ENCODE assay signal across 20 cellular contexts in the genomic region with DNA sequence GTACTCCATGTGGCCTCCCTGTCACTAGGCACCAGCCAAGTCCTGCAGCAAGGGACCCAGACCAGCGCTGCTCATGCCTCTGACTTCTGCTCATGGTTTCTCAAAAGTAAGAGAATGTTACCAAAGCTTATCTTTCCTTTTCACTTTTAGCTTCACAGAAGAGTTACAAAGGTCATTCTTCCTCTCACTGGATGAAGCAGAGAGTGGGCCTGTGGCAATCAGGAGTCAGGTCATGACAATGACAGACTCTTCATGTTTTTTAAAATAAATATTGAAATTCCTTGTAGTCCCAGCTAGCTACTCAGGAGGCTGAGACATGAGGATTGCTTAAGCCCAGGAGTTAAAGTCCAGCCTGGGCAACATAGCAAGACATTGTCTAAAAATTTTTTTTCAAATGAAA.
DNase-seq lines count a peak whose midpoint lies in the region; ATAC-seq and TF ChIP-seq lines count a peak whose summit lies in the region.
"Had no signal": no experiment of that assay in that cellular context is flagged by ENCODE, and none has a peak within 500 bp of the region (broad histone marks: within the 10 kb centered on the region; RNA-seq: fewer than 3 reads in every experiment).

No MANE protein-coding gene starts in this region.

- H3K9ac ChIP-seq in IMR-90 (ENCODE audit: low read depth, low read length) (no peak overlapping the region), neuronal stem cell (ENCODE audit: low read depth, low read length, poor library complexity) (no peak overlapping the region)
- H3K9ac ChIP-seq: BLaER1 had no signal

- no peak overlapping the region for H3K27ac ChIP-seq in IMR-90 (ENCODE audit: insufficient read depth, low read length)
- no peak overlapping the region for H3K27ac ChIP-seq in neuronal stem cell (replicated peaks; ENCODE audit: low read length)
- H3K27ac ChIP-seq: BLaER1, C4-2B had no signal

- H2BK15ac ChIP-seq in IMR-90 (ENCODE audit: low read depth, low read length) (no peak overlapping the region), neuronal stem cell (ENCODE audit: low read length) (no peak overlapping the region)

- H3K23ac ChIP-seq in IMR-90 (ENCODE audit: low read depth, low read length) (no peak overlapping the region), neuronal stem cell (ENCODE audit: low read depth, low read length, poor library complexity) (no peak overlapping the region)

- no peak for TF ChIP-seq POLR2A in IMR-90 (IDR thresholded peaks at IDR 0.05; ENCODE audit: low read depth, low read length)

- H2BK5ac ChIP-seq in IMR-90 (ENCODE audit: low read depth, low read length, poor library complexity, severe bottlenecking) = no peak overlapping the region
- no peak overlapping the region for H2BK5ac ChIP-seq in neuronal stem cell (ENCODE audit: low read length)

- no peaks in the 10 kb centered on the region for H4K20me1 ChIP-seq in IMR-90 (ENCODE audit: insufficient read depth, low read length)
- H4K20me1 ChIP-seq: BLaER1 had no signal

- in situ Hi-C loops in IMR-90 (cut with MboI; ENCODE audit: low sequenced_read_pairs) = no loop called here

- H3K4me3 ChIP-seq in IMR-90 (ENCODE audit: insufficient read depth, low read depth, low read length) (no peak overlapping the region), neuronal stem cell (ENCODE audit: low read length in 2 of 2) (no peak overlapping the region)
- H3K4me3 ChIP-seq: BLaER1, GM23338 had no signal

- ATAC-seq in IMR-90 (ENCODE audit: low read depth) (no peak), left lobe of liver (peak; percentile 50), GM21717 (IDR thresholded peaks at IDR 0.05; ENCODE audit: unreplicated experiment) (no peak), GM19023 (IDR thresholded peaks at IDR 0.05; ENCODE audit: unreplicated experiment) (no peak), HG03521 (IDR thresholded peaks at IDR 0.05; ENCODE audit: unreplicated experiment) (no peak)
- ATAC-seq: CD8-positive, alpha-beta T cell; GM23338 had no signal

- no peaks in the 10 kb centered on the region for H3K27me3 Mint-ChIP-seq in T-helper 2 cell treated with Interferon-gamma antibody and Interleukin-4, amounts not matched to agents 5 μg/mL and 100 μg/mL, for 36 hours (ENCODE audit: low read depth)
- H3K27me3 Mint-ChIP-seq: CD4-positive, CD25-positive, alpha-beta regulatory T cell had no signal

- dilution Hi-C loops in IMR-90 (cut with HindIII; ENCODE audit: low sequenced_read_pairs, unreplicated experiment) = no loop called here

- H3K9me3 ChIP-seq in IMR-90 (ENCODE audit: control insufficient read depth, insufficient read depth, low read length) = no peaks in the 10 kb centered on the region
- H3K9me3 ChIP-seq in neuronal stem cell (replicated peaks in 1 of 2; ENCODE audit: control insufficient read depth in 2 of 2, insufficient read depth in 1 of 2, low read depth in 1 of 2, low read length in 2 of 2) = no peaks in the 10 kb centered on the region
- H3K9me3 ChIP-seq: BLaER1 had no signal

- H3K14ac ChIP-seq in IMR-90 (replicated peaks; ENCODE audit: low read depth, low read length) (no peak overlapping the region), neuronal stem cell (ENCODE audit: low read length) (no peak overlapping the region)

- H2AK5ac ChIP-seq in IMR-90 (ENCODE audit: low read depth, low read length) = 0 out of 2 replicates have a peak overlapping the region, but pooled peaks have one; percentile 38
- H2AK5ac ChIP-seq in neuronal stem cell (ENCODE audit: low read depth, low read length) = no peak overlapping the region

- peak overlapping the region; percentile 41; the same call in 1 of the 2 replicates for H3K18ac ChIP-seq in IMR-90 (ENCODE audit: low read depth, low read length)
- no peak overlapping the region for H3K18ac ChIP-seq in neuronal stem cell (ENCODE audit: low read length)

- H2BK120ac ChIP-seq in IMR-90 (ENCODE audit: low read depth, low read length) (no peak overlapping the region), neuronal stem cell (ENCODE audit: low read depth, low read length) (no peak overlapping the region)

- CTCF ChIA-PET in IMR-90 (lab: Yijun Ruan, JAX) = interaction anchor here (0.7 kb wide), 1 partner anchor 588 kb away, joined by 3 read pairs; no protein-coding TSS in a partner anchor

- H4K91ac ChIP-seq in IMR-90 (ENCODE audit: insufficient read depth, low read depth, low read length) (no peak overlapping the region), neuronal stem cell (ENCODE audit: low read depth, low read length, poor library complexity) (no peak overlapping the region)

- no peak overlapping the region for H3K56ac ChIP-seq in IMR-90 (ENCODE audit: extremely low read depth, insufficient read depth, low read length)

- no peak overlapping the region for H2AFZ ChIP-seq in IMR-90 (replicated peaks; ENCODE audit: low read length, poor library complexity)
- H2AFZ ChIP-seq in neuronal stem cell (ENCODE audit: low read length) = no peak overlapping the region
- H2AFZ ChIP-seq: GM23338 had no signal

- H3K4me2 ChIP-seq in IMR-90 (ENCODE audit: low read depth, low read length) (no peak overlapping the region), neuronal stem cell (ENCODE audit: insufficient read depth, low read length, poor library complexity, severe bottlenecking) (no peak overlapping the region)
- H3K4me2 ChIP-seq: BLaER1, GM23338 had no signal

- peak overlapping the region; percentile 37; the same call in 1 of the 2 replicates for H2BK20ac ChIP-seq in IMR-90 (ENCODE audit: low read depth, low read length)

- no peak overlapping the region for H3K4me3 Mint-ChIP-seq in T-helper 2 cell treated with Interferon-gamma antibody and Interleukin-4, amounts not matched to agents 5 μg/mL and 100 μg/mL, for 36 hours
- H3K4me3 Mint-ChIP-seq: B cell; CD4-positive, CD25-positive, alpha-beta regulatory T cell; CD8-positive, alpha-beta T cell; GM23338 had no signal

- H3K4me1 ChIP-seq in IMR-90 (ENCODE audit: control insufficient read depth, insufficient read depth, low read length) = peaks cover 14% of the 10 kb centered on the region
- H3K4me1 ChIP-seq in neuronal stem cell (ENCODE audit: control insufficient read depth in 2 of 2, insufficient read depth in 1 of 2, low read depth in 1 of 2, low read length in 2 of 2) = peaks cover 9 to 22% of the 10 kb centered on the region in 2 donors
- H3K4me1 ChIP-seq: BLaER1 had no signal

- no TSS peak for BruUV-seq in IMR-90 (replicated peaks; lab: Mats Ljungman, UMichigan)

- H3K4ac ChIP-seq in IMR-90 (ENCODE audit: low read depth, low read length) = no peak overlapping the region
- H3K4ac ChIP-seq in neuronal stem cell (ENCODE audit: low read length) = no peak overlapping the region

- DNase-seq in HuH-7 (ENCODE audit: low spot score) (peak; percentile 30), IMR-90 (no peak), left lobe of liver (ENCODE audit: low spot score) (no peak), neuronal stem cell (ENCODE audit: low spot score) (no peak)
- DNase-seq in T-helper 2 cell treated with Interferon-gamma antibody and Interleukin-4, amounts not matched to agents 5 μg/mL and 100 μg/mL, for 36 hours (ENCODE audit: low spot score) = no peak
- DNase-seq: CD4-positive, CD25-positive, alpha-beta regulatory T cell; CD8-positive, alpha-beta T cell; DMS 273 treated with DMSO at 0.1 percent for 48 hours; DMS79; EL; GDM1; H7; HCEC 1CT had no signal

- no peaks in the 10 kb centered on the region for H3K36me3 ChIP-seq in IMR-90 (ENCODE audit: control insufficient read depth, insufficient read depth, low read length)
- H3K36me3 ChIP-seq in neuronal stem cell (replicated peaks in 1 of 2; ENCODE audit: control insufficient read depth in 2 of 2, insufficient read depth in 2 of 2, low read length in 2 of 2) = no peaks in the 10 kb centered on the region
- H3K36me3 ChIP-seq: BLaER1 had no signal

- intact Hi-C loops in IMR-90 (cut with micrococcal nuclease) = no loop called here

- no peak for TF ChIP-seq RAD21 in IMR-90 (IDR thresholded peaks at IDR 0.05; ENCODE audit: low read length)

- H4K8ac ChIP-seq in IMR-90 (ENCODE audit: low read depth in 2 of 2, low read length in 2 of 2) (no peak overlapping the region), neuronal stem cell (ENCODE audit: low read depth, low read length) (no peak overlapping the region)

- peak overlapping the region; percentile 10 for H2BK12ac ChIP-seq in neuronal stem cell (ENCODE audit: low read length)

- H3K27me3 ChIP-seq in IMR-90 (ENCODE audit: control insufficient read depth, insufficient read depth, low read length) = no peaks in the 10 kb centered on the region; the same call in 1 of the 2 replicates
- no peaks in the 10 kb centered on the region for H3K27me3 ChIP-seq in neuronal stem cell (ENCODE audit: control insufficient read depth in 3 of 3, insufficient read depth in 3 of 3, low read depth in 1 of 3, low read length in 3 of 3)
- H3K27me3 ChIP-seq: BLaER1 had no signal

- H3K9me3 Mint-ChIP-seq in T-helper 2 cell treated with Interferon-gamma antibody and Interleukin-4, amounts not matched to agents 5 μg/mL and 100 μg/mL, for 36 hours = no peaks in the 10 kb centered on the region
- H3K9me3 Mint-ChIP-seq: CD4-positive, CD25-positive, alpha-beta regulatory T cell; CD8-positive, alpha-beta T cell; GM23338 had no signal

- H2AK9ac ChIP-seq in IMR-90 (replicated peaks; ENCODE audit: low read depth, low read length, poor library complexity) = no peak overlapping the region

- POLR2A ChIA-PET in IMR-90 (lab: Charles Lee; ENCODE audit: unreplicated experiment) = no interaction called here

- H3K9me1 ChIP-seq in IMR-90 (ENCODE audit: insufficient read depth, low read length) = no peaks in the 10 kb centered on the region

- H3K36me3 Mint-ChIP-seq in T-helper 2 cell treated with Interferon-gamma antibody and Interleukin-4, amounts not matched to agents 5 μg/mL and 100 μg/mL, for 36 hours (ENCODE audit: low read depth) = no peaks in the 10 kb centered on the region
- H3K36me3 Mint-ChIP-seq: CD4-positive, CD25-positive, alpha-beta regulatory T cell; CD8-positive, alpha-beta T cell had no signal

- no peaks in the 10 kb centered on the region for H3K79me1 ChIP-seq in IMR-90 (ENCODE audit: low read depth in 1 of 2, low read length in 2 of 2)
- no peaks in the 10 kb centered on the region for H3K79me1 ChIP-seq in neuronal stem cell (ENCODE audit: low read depth, low read length)

- no peak overlapping the region for H4K5ac ChIP-seq in IMR-90 (ENCODE audit: low read depth, low read length)

- H3K27ac Mint-ChIP-seq in T-helper 2 cell treated with Interferon-gamma antibody and Interleukin-4, amounts not matched to agents 5 μg/mL and 100 μg/mL, for 36 hours = no peak overlapping the region
- H3K27ac Mint-ChIP-seq: B cell; CD8-positive, alpha-beta T cell; GM23338 had no signal

- no peaks in the 10 kb centered on the region for H3K4me1 Mint-ChIP-seq in T-helper 2 cell treated with Interferon-gamma antibody and Interleukin-4, amounts not matched to agents 5 μg/mL and 100 μg/mL, for 36 hours (ENCODE audit: low read depth)
- H3K4me1 Mint-ChIP-seq: B cell; CD4-positive, CD25-positive, alpha-beta regulatory T cell had no signal

- no peak for TF ChIP-seq CTCF in IMR-90 (conservative IDR thresholded peaks at IDR 0.05; ENCODE audit: low read depth, low read length)

- WGBS in IMR-90 (ENCODE audit: extremely low coverage in 2 of 2, insufficient read length in 1 of 2), 2 experiments = 100% methylated on average over 1 of the region's 1 CpG; no CpG with 5 or more reads in 1 of the 2 experiments
- WGBS in neuronal stem cell (ENCODE audit: extremely low coverage in 2 of 2, insufficient read length in 2 of 2, insufficient replicate concordance in 1 of 2), 2 donors = no CpG with 5 or more reads among the region's 1 CpG

TF ChIP-seq in IMR-90, 13 proteins besides CTCF, POLR2A, EP300 and RAD21 (continues in another document):
- TF ChIP-seq RCOR1 (IDR thresholded peaks at IDR 0.05; ENCODE audit: insufficient replicate concordance, low read length) = no peak
